Comparison of ENCODE assay signal across 2 cellular contexts in genomic region chr2:232432598-232433184, GRCh38.
A peak's percentile ranks its signal among the peaks of the same experiment; 100 is the strongest.
TF ChIP-seq lines count a peak whose summit lies in the region.

No MANE protein-coding gene starts in this region.

TF ChIP-seq in WTC11, 78 proteins besides CTCF, POLR2A, EP300 and RAD21:
- TF ChIP-seq USF2 (CRISPR knock-in tag; IDR thresholded peaks at IDR 0.05) = peak; percentile 42
- no peak for TF ChIP-seq ZNF232 (CRISPR knock-in tag; IDR thresholded peaks at IDR 0.05)
- TF ChIP-seq USF1 (CRISPR knock-in tag; IDR thresholded peaks at IDR 0.05) = peak; percentile 52; the same call in 1 of the 2 replicates
TF ChIP-seq in WTC11: peak in this region for 2.

TF ChIP-seq in HepG2, 621 proteins besides CTCF, POLR2A, EP300 and RAD21:
- peak; percentile 12; the same call in 1 of the 2 replicates for TF ChIP-seq GABPB1 (CRISPR knock-in tag; IDR thresholded peaks at IDR 0.05)
- 0 out of 2 replicates have a peak, but pooled peaks have one; percentile 28 for TF ChIP-seq CENPT (CRISPR knock-in tag; IDR thresholded peaks at IDR 0.05; ENCODE audit: low read depth)
- no peak for TF ChIP-seq HOXD1 (CRISPR knock-in tag; IDR thresholded peaks at IDR 0.05)
- 0 out of 4 replicates have a peak, but pooled peaks of 1 of the 2 experiments have one; percentile 30 for TF ChIP-seq HMGXB4 (CRISPR knock-in tag; IDR thresholded peaks at IDR 0.05; ENCODE audit: borderline replicate concordance in 1 of 2, low read depth in 1 of 2)
- TF ChIP-seq TBX3 (IDR thresholded peaks at IDR 0.05; ENCODE audit: borderline replicate concordance) = 0 out of 2 replicates have a peak, but pooled peaks have one; percentile 26
- 0 out of 2 replicates have a peak, but pooled peaks have one; percentile 67 for TF ChIP-seq ZNF468 (CRISPR knock-in tag; IDR thresholded peaks at IDR 0.05)
- TF ChIP-seq ZNF768 (CRISPR knock-in tag; IDR thresholded peaks at IDR 0.05) = peak; percentile 21; the same call in 1 of the 2 replicates
- TF ChIP-seq ZFY (CRISPR knock-in tag; IDR thresholded peaks at IDR 0.05) = peak; percentile 40; the same call in 1 of the 2 replicates
- no peak for TF ChIP-seq ESRRA (CRISPR knock-in tag; IDR thresholded peaks at IDR 0.05; ENCODE audit: low read depth)
- 0 out of 2 replicates have a peak, but pooled peaks have one; percentile 45 for TF ChIP-seq EZH2 (conservative IDR thresholded peaks at IDR 0.05; ENCODE audit: low read depth, low read length)
- TF ChIP-seq ZNF749 (CRISPR knock-in tag; IDR thresholded peaks at IDR 0.05; ENCODE audit: borderline replicate concordance) = 0 out of 2 replicates have a peak, but pooled peaks have one; percentile 34
- TF ChIP-seq PITX1 (CRISPR knock-in tag; IDR thresholded peaks at IDR 0.05) = 0 out of 2 replicates have a peak, but pooled peaks have one; percentile 26
- TF ChIP-seq, protein P1, sequence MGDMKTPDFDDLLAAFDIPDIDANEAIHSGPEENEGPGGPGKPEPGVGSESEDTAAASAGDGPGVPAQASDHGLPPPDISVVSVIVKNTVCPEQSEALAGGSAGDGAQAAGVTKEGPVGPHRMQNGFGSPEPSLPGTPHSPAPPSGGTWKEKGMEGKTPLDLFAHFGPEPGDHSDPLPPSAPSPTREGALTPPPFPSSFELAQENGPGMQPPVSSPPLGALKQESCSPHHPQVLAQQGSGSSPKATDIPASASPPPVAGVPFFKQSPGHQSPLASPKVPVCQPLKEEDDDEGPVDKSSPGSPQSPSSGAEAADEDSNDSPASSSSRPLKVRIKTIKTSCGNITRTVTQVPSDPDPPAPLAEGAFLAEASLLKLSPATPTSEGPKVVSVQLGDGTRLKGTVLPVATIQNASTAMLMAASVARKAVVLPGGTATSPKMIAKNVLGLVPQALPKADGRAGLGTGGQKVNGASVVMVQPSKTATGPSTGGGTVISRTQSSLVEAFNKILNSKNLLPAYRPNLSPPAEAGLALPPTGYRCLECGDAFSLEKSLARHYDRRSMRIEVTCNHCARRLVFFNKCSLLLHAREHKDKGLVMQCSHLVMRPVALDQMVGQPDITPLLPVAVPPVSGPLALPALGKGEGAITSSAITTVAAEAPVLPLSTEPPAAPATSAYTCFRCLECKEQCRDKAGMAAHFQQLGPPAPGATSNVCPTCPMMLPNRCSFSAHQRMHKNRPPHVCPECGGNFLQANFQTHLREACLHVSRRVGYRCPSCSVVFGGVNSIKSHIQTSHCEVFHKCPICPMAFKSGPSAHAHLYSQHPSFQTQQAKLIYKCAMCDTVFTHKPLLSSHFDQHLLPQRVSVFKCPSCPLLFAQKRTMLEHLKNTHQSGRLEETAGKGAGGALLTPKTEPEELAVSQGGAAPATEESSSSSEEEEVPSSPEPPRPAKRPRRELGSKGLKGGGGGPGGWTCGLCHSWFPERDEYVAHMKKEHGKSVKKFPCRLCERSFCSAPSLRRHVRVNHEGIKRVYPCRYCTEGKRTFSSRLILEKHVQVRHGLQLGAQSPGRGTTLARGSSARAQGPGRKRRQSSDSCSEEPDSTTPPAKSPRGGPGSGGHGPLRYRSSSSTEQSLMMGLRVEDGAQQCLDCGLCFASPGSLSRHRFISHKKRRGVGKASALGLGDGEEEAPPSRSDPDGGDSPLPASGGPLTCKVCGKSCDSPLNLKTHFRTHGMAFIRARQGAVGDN (CRISPR knock-in tag; IDR thresholded peaks at IDR 0.05) = peak; percentile 42; the same call in 1 of the 2 replicates
- TF ChIP-seq ZFX (CRISPR knock-in tag; IDR thresholded peaks at IDR 0.05; ENCODE audit: low read depth) = peak; percentile 30; the same call in 1 of the 2 replicates
- TF ChIP-seq, protein P2, sequence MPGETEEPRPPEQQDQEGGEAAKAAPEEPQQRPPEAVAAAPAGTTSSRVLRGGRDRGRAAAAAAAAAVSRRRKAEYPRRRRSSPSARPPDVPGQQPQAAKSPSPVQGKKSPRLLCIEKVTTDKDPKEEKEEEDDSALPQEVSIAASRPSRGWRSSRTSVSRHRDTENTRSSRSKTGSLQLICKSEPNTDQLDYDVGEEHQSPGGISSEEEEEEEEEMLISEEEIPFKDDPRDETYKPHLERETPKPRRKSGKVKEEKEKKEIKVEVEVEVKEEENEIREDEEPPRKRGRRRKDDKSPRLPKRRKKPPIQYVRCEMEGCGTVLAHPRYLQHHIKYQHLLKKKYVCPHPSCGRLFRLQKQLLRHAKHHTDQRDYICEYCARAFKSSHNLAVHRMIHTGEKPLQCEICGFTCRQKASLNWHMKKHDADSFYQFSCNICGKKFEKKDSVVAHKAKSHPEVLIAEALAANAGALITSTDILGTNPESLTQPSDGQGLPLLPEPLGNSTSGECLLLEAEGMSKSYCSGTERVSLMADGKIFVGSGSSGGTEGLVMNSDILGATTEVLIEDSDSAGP (CRISPR knock-in tag; IDR thresholded peaks at IDR 0.05; ENCODE audit: borderline replicate concordance) = peak; percentile 21; the same call in 1 of the 2 replicates
- TF ChIP-seq ZNF891 (CRISPR knock-in tag; IDR thresholded peaks at IDR 0.05) = 0 out of 2 replicates have a peak, but pooled peaks have one; percentile 59
- no peak for TF ChIP-seq NFE2 (CRISPR knock-in tag; IDR thresholded peaks at IDR 0.05)
- peak; percentile 32; the same call in 1 of the 2 replicates for TF ChIP-seq KDM2A (CRISPR knock-in tag; IDR thresholded peaks at IDR 0.05; ENCODE audit: borderline replicate concordance, low read depth)
- no peak for TF ChIP-seq MATR3 (CRISPR knock-in tag; IDR thresholded peaks at IDR 0.05)
- TF ChIP-seq SATB2 (CRISPR knock-in tag; IDR thresholded peaks at IDR 0.05) = no peak
- TF ChIP-seq USF2 (IDR thresholded peaks at IDR 0.05; ENCODE audit: low read depth, low read length) = no peak
- TF ChIP-seq USF2 (CRISPR knock-in tag; IDR thresholded peaks at IDR 0.05; ENCODE audit: borderline replicate concordance) = 0 out of 2 replicates have a peak, but pooled peaks have one; percentile 33
TF ChIP-seq in HepG2: peak in this region for 16.
